7 cellular contexts compared by ENCODE assay signal in genomic region chr9:91426123-91426745, GRCh38. TPM values are rescaled to one million over a fixed set of nuclear protein-coding genes. Genes with fewer than 3 reads are reported as not detected.
A peak's percentile ranks its signal among the peaks of the same experiment; 100 is the strongest.
DNase-seq lines count a peak whose midpoint lies in the region; ATAC-seq and TF ChIP-seq lines count a peak whose summit lies in the region.

No MANE protein-coding gene starts in this region.

- POLR2A ChIA-PET in HCT116 (lab: Charles Lee): interaction anchor here (0.6 kb wide), 1 partner anchor 239 kb away, joined by 3 read pairs; no protein-coding TSS in a partner anchor

- TF ChIP-seq RAD21 in HCT116 (IDR thresholded peaks at IDR 0.05; ENCODE audit: low read depth): no peak

- intact Hi-C loops in HCT116 (cut with micrococcal nuclease) (loop anchor here (1.0 to 5.0 kb wide), 6 partner anchors 229 to 511 kb away; no protein-coding TSS in a partner anchor), gastrocnemius medialis (cut with DNase I; ENCODE audit: low total_unique reads) (loop anchor here (1.0 to 10.0 kb wide), 2 partner anchors 389 to 1321 kb away; no protein-coding TSS in a partner anchor)

- peak in 2 of 3 experiments; percentile 49 to 66; a peak in 4 of 6 replicates for TF ChIP-seq CTCF in HCT116 (IDR thresholded peaks at IDR 0.05 in 2 of 3, conservative IDR thresholded peaks at IDR 0.05 in 1 of 3; ENCODE audit: borderline replicate concordance in 1 of 3, insufficient read depth in 1 of 3, low read depth in 2 of 3, low read length in 2 of 3)
- peak in 4 of 5 experiments; percentile 34 to 50 (median 43) for TF ChIP-seq CTCF in gastrocnemius medialis (IDR thresholded peaks at IDR 0.05 in 4 of 5, conservative IDR thresholded peaks at IDR 0.05 in 1 of 5)
- TF ChIP-seq CTCF in omental fat pad (IDR thresholded peaks at IDR 0.05): no peak

- H3K9me2 ChIP-seq in HCT116 (ENCODE audit: insufficient read depth): no peaks in the 10 kb centered on the region

- H3K27me3 ChIP-seq in HCT116 (ENCODE audit: insufficient read depth, low read length) (no peaks in the 10 kb centered on the region), gastrocnemius medialis (no peaks in the 10 kb centered on the region)

- TF ChIP-seq POLR2A in HCT116 (IDR thresholded peaks at IDR 0.05; ENCODE audit: borderline replicate concordance, extremely low read depth, insufficient read depth, insufficient read length) (no peak), gastrocnemius medialis (IDR thresholded peaks at IDR 0.05) (no peak)

- in situ Hi-C loops in SK-MEL-5 (cut with HindIII; ENCODE audit: low pct_unique_long_range_greater_than_20kb, low sequenced_read_pairs): no loop called here
- in situ Hi-C loops in gastrocnemius medialis (cut with MboI; ENCODE audit: low sequenced_read_pairs in 4 of 4): loop anchor here (5.0 to 25.0 kb wide), 7 partner anchors 231 to 509 kb away; no protein-coding TSS in a partner anchor

- peak; percentile 44 for DNase-seq in DMS114 treated with DMSO at 0.1 percent for 48 hours (lab: John Stamatoyannopoulos, UW; ENCODE audit: unreplicated experiment)
- peak; percentile 51 for DNase-seq in HCT116 (ENCODE audit: low read depth, low spot score)
- peak; percentile 73 for DNase-seq in SK-MEL-5 (ENCODE audit: low read depth, low spot score)
- DNase-seq in fibroblast of gingiva (ENCODE audit: low read depth): peak; percentile 65
- no peak for DNase-seq in gastrocnemius medialis
- no peak for DNase-seq in omental fat pad (ENCODE audit: low spot score)

- no peak overlapping the region for H3K9ac ChIP-seq in HCT116 (ENCODE audit: low read length)

- peaks cover 20% of the 10 kb centered on the region for H3K79me2 ChIP-seq in HCT116 (ENCODE audit: insufficient read depth, low read length)

- ATAC-seq in HCT116 (no peak), gastrocnemius medialis (no peak), HG03432 (IDR thresholded peaks at IDR 0.05; ENCODE audit: unreplicated experiment) (no peak), omental fat pad (ENCODE audit: low FRiP score) (no peak)

- BruUV-seq in HCT116 (replicated peaks; lab: Mats Ljungman, UMichigan): no TSS peak

- no peaks in the 10 kb centered on the region for H3K9me3 ChIP-seq in HCT116 (ENCODE audit: control insufficient read depth in 1 of 2, insufficient read depth in 1 of 2, low read depth in 1 of 2, low read length in 2 of 2)
- no peaks in the 10 kb centered on the region for H3K9me3 ChIP-seq in gastrocnemius medialis

- no peaks in the 10 kb centered on the region for H3K36me3 ChIP-seq in HCT116 (ENCODE audit: control insufficient read depth in 1 of 2, insufficient read depth in 2 of 2, low read length in 2 of 2)
- no peaks in the 10 kb centered on the region for H3K36me3 ChIP-seq in gastrocnemius medialis

- H3K4me3 ChIP-seq in HCT116 (replicated peaks in 1 of 2; ENCODE audit: low read depth in 1 of 2, low read length in 2 of 2) (no peak overlapping the region), gastrocnemius medialis (no peak overlapping the region)

- RAD21 ChIA-PET in HCT116 (lab: Charles Lee; ENCODE audit: low non-redundant PET in 1 of 2, low total read pairs in 2 of 2, uncharacterized antibody in 2 of 2, unreplicated experiment in 2 of 2): interaction anchor here (0.6 to 2.2 kb wide), 11 partner anchors 8 to 511 kb away, joined by 3 to 20 read pairs (median 5); no protein-coding TSS in a partner anchor

- H3K4me1 ChIP-seq in HCT116 (ENCODE audit: control insufficient read depth in 1 of 2, insufficient read depth in 2 of 2, low read length in 2 of 2): peaks cover 31 to 49% of the 10 kb centered on the region in 2 experiments
- peaks cover 0 to 4% of the 10 kb centered on the region in 2 donors for H3K4me1 ChIP-seq in gastrocnemius medialis

- peaks cover 5% of the 10 kb centered on the region; the same call in 1 of the 2 replicates for H4K20me1 ChIP-seq in HCT116 (ENCODE audit: insufficient read depth)

- CTCF ChIA-PET in HCT116 (lab: Charles Lee): interaction anchor here (0.6 to 5.6 kb wide), 13 partner anchors 15 to 516 kb away, joined by 3 to 62 read pairs (median 4); no protein-coding TSS in a partner anchor

- H2AFZ ChIP-seq in HCT116 (ENCODE audit: low read depth, low read length, poor library complexity, severe bottlenecking): peak overlapping the region; percentile 13

- peak overlapping the region; percentile 8; the same call in 1 of the 2 replicates for H3K4me2 ChIP-seq in HCT116 (ENCODE audit: low read length)

- H3K27ac ChIP-seq in HCT116 (ENCODE audit: low read depth, low read length) (no peak overlapping the region), gastrocnemius medialis (peak overlapping the region; percentile 98 to 100 (median 100))

TF ChIP-seq in HCT116, 20 proteins besides CTCF, POLR2A, EP300 and RAD21:
- TF ChIP-seq ZFX (IDR thresholded peaks at IDR 0.05): no peak
- TF ChIP-seq POLR2AphosphoS5 (IDR thresholded peaks at IDR 0.05; ENCODE audit: low read depth, low read length): no peak
- TF ChIP-seq SIN3A (IDR thresholded peaks at IDR 0.05; ENCODE audit: low read depth): no peak
- TF ChIP-seq EZH2phosphoT487 (IDR thresholded peaks at IDR 0.05; ENCODE audit: borderline replicate concordance): no peak

RNA-seq across cellular contexts. Expression of gene NFIL3, which starts 2.6 kb away (rescaled TPM):
- total RNA-seq in HCT116 (2021; ENCODE audit: unreplicated experiment) (38.0 TPM), gastrocnemius medialis (100 to 1,000 TPM in 1 of 4 donors, 10 to 100 TPM in 3; 36.6 to 167 (median 56.3) TPM), omental fat pad (100 to 1,000 TPM in 2 of 4 donors, 10 to 100 TPM in 2; 51.9 to 247 (median 111) TPM)
- polyA plus RNA-seq in HCT116 (2012): 32.3 and 36.0 TPM in 2 replicates
- 10.1 and 11.3 TPM in 2 replicates for total RNA-seq in SK-MEL-5 (2014; rRNA removed; shearing (Covaris generic))
- 13.9 and 16.2 TPM in 2 replicates for polyA plus RNA-seq in SK-MEL-5 (2015; cell fraction: cytosol; rRNA removed)
- polyA plus RNA-seq in SK-MEL-5 (2015; cell fraction: nucleus; rRNA removed): 12.7 and 13.2 TPM in 2 replicates

Comparison
In these comparisons a context has a peak if more than half of its experiments do, and no peak if none do; other contexts are left out.
1. DNase-seq: peak in DMS114 treated with DMSO at 0.1 percent for 48 hours (single experiment), HCT116 (single experiment), SK-MEL-5 (single experiment) and fibroblast of gingiva (single experiment); none in gastrocnemius medialis (0 of 2) and omental fat pad (single experiment).
2. CTCF ChIP-seq: peak in HCT116 (2 of 3) and gastrocnemius medialis (4 of 5); none in omental fat pad (0 of 3).